In the genomic region with DNA sequence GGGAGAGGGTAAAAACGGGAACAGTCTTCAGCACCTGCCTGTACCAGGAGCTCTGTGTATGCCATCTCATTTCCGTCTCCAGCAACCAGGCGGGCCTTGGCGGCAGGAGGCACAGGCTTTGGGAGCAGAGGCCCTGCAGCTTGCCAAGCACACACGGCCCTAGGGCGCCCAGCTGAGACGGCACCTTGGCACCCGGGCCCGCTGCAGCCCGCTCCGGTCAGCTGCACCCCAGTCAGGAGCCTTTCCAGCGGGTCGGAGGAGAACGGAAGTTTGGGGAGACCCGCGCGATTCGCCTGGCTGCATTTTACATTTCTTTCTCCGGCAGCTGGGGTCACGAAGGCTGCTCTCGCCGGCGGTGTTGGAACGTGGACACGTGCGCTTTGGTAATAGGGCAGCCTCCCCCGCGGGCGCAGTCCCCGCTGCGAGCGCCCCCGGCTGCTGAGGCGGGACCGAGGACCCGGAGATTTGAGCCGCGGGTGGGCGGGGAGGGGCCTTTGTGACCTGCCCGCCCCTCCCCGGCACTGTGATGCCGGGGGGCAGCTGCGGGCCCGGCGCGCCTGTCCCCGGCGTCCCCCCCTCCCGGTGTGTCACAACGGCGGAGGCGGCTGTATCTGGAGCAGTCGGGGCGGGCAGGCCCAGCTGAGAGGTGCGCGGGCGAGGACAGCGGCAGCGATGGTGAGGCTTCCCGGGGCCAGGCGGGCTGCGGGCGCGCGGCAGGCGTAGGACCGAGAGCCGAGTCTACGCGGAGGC, we compare ENCODE assay signal across 8 cellular contexts. TPM values are rescaled to one million over a fixed set of nuclear protein-coding genes. Genes with fewer than 3 reads are reported as not detected.
DNase-seq lines count a peak whose midpoint lies in the region; ATAC-seq and TF ChIP-seq lines count a peak whose summit lies in the region.

A gene (plus strand): TSS at position 616 of the 750 bp plus-strand sequence. CDS start 57 bp downstream, at position 673.

- peaks cover 0 to 24% (median 0%) of the 10 kb centered on the region in 45 donors for H3K27me3 ChIP-seq in dorsolateral prefrontal cortex
- H3K27me3 ChIP-seq in right lobe of liver: no peaks in the 10 kb centered on the region

- intact Hi-C loops in dorsolateral prefrontal cortex (cut with DNase I) (no loop called here), right lobe of liver (cut with DNase I) (no loop called here)

- WGBS in right lobe of liver (ENCODE audit: insufficient coverage, low coverage, low lambda C conversion rate, missing lambda C conversion rate): 7% methylated on average over 9 of the region's 70 CpGs

- H3K4me1 ChIP-seq in right lobe of liver: peaks cover 0 to 13% (median 0%) of the 10 kb centered on the region in 4 donors

- TF ChIP-seq CTCF in GM12864 (IDR thresholded peaks at IDR 0.05; ENCODE audit: low read depth, low read length, missing control alignments) (no peak), VCaP (conservative IDR thresholded peaks at IDR 0.05) (no peak), dorsolateral prefrontal cortex (IDR thresholded peaks at IDR 0.05 in 54 of 56, conservative IDR thresholded peaks at IDR 0.05 in 2 of 56; ENCODE audit: low read depth in 1 of 56, partially characterized antibody in 56 of 56) (no peak), right lobe of liver (IDR thresholded peaks at IDR 0.05) (no peak)

- H3K36me3 ChIP-seq in right lobe of liver: no peaks in the 10 kb centered on the region

- H3K9me3 ChIP-seq in right lobe of liver: no peaks in the 10 kb centered on the region

- no peak for DNase-seq in GM12864 (ENCODE audit: low read depth)
- peak; percentile 63 for DNase-seq in HuH-7.5 (ENCODE audit: low spot score)
- peak in 9 of 10 donors; percentile 40 to 87 (median 74) for DNase-seq in dorsolateral prefrontal cortex
- DNase-seq in right lobe of liver: peak; percentile 66 to 69 (median 68)
- peak; percentile 63 for DNase-seq in stimulated activated CD8-positive, alpha-beta memory T cell treated with anti-CD3 and anti-CD28 coated beads, Interleukin-4, amount 100 ng/mL, for 48 hours

- ATAC-seq in right lobe of liver: peak; percentile 82 to 86 (median 84)
- ATAC-seq in GM18519 (IDR thresholded peaks at IDR 0.05; ENCODE audit: low FRiP score, unreplicated experiment): no peak
- ATAC-seq in HG02970 (IDR thresholded peaks at IDR 0.05; ENCODE audit: low FRiP score, unreplicated experiment): no peak

- H3K27ac ChIP-seq in VCaP (peak within 1 kb of the TSS; percentile 75; the same call in 1 of the 2 replicates), dorsolateral prefrontal cortex (peak within 1 kb of the TSS in 56 of 59 donors; percentile 23 to 93 (median 76)), right lobe of liver (no peak within 1 kb of the TSS)

- TF ChIP-seq POLR2A in right lobe of liver (IDR thresholded peaks at IDR 0.05): no peak

- H3K4me3 ChIP-seq in GM12864 (ENCODE audit: low read depth, low read length) (peak within 1 kb of the TSS; percentile 57), dorsolateral prefrontal cortex (peak within 1 kb of the TSS; percentile 37 to 74 (median 59)), right lobe of liver (peak within 1 kb of the TSS; percentile 42 to 59 (median 47))

RNA-seq across cellular contexts. Expression of the gene that starts here (rescaled TPM):
- total RNA-seq in dorsolateral prefrontal cortex (10 to 100 TPM; 11.7 to 80.9 (median 48.1) TPM), right lobe of liver (1 to 10 TPM in 4 of 6 experiments, under 1 TPM in 2; 0.58 to 4.8 (median 1.7) TPM)

Comparison
In these comparisons a context has a peak if more than half of its experiments do, and no peak if none do; other contexts are left out.
1. H3K27ac ChIP-seq: peak in VCaP (single experiment) and dorsolateral prefrontal cortex (56 of 59); none in right lobe of liver (0 of 3).
2. ATAC-seq: peak in right lobe of liver (4 of 4); none in GM18519 (single experiment) and HG02970 (single experiment).
3. Peak in every context shown above with its lines, with median percentiles within 50 percentile points of each other: H3K4me3 ChIP-seq.